In the genomic region with DNA sequence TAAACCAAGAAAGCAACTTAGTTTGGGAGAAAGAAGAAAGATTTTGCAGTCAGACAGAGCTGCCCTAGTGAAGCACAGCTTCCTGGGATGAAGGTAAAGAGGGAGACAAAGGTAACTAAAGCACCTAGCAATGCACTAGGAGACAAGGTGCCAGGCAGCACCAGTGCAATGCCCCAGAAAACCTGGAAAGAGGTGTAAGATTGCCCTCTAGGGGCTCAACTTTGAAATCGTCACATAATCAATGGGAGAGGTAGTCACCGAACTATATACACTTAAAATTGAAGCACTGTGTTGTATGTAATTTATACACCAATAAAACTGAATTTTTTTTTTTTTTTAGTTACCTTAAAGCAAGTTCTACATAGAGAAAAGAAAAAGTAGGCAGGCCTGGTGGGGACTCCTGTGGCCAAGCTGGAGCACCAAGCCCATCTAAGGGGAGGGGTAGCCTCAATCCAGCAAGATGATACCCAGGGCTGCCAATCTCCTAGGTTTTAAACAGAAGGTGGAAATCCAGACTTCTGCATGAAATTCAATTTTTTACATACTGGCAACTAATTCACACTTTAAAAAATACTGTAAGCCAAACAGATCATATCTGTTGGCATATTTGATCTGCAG, we compare ENCODE assay signal across 9 cellular contexts. TPM values are rescaled to one million over a fixed set of nuclear protein-coding genes. Genes with fewer than 3 reads are reported as not detected.
DNase-seq lines count a peak whose midpoint lies in the region; ATAC-seq, FAIRE-seq and TF ChIP-seq lines count a peak whose summit lies in the region.
"Had no signal": no experiment of that assay in that cellular context is flagged by ENCODE, and none has a peak within 500 bp of the region (broad histone marks: within the 10 kb centered on the region; RNA-seq: fewer than 3 reads in every experiment).

No MANE protein-coding gene starts in this region.

- H3K9me2 ChIP-seq in Loucy (replicated peaks; ENCODE audit: low read depth, low read length) = no peaks in the 10 kb centered on the region

- peaks cover 93% of the 10 kb centered on the region for H3K36me3 Mint-ChIP-seq in CD8-positive, alpha-beta T cell

- no peaks in the 10 kb centered on the region for H3K27me3 Mint-ChIP-seq in CD8-positive, alpha-beta T cell (ENCODE audit: low read depth)

- no peaks in the 10 kb centered on the region for H3K4me1 ChIP-seq in Loucy (ENCODE audit: insufficient read depth, low read length, poor library complexity, severe bottlenecking)
- peaks cover 0 to 11% (median 0%) of the 10 kb centered on the region in 9 donors for H3K4me1 ChIP-seq in heart right ventricle
- no peaks in the 10 kb centered on the region for H3K4me1 ChIP-seq in CD8-positive, alpha-beta T cell (ENCODE audit: insufficient read depth, low read length)

- H3K9me3 ChIP-seq in Loucy (ENCODE audit: insufficient read depth, low read depth, low read length) (no peaks in the 10 kb centered on the region), heart right ventricle (no peaks in the 10 kb centered on the region)
- no peaks in the 10 kb centered on the region for H3K9me3 ChIP-seq in CD8-positive, alpha-beta T cell (ENCODE audit: low read length)
- H3K9me3 ChIP-seq: neutrophil had no signal

- no peak overlapping the region for H3K27ac Mint-ChIP-seq in CD8-positive, alpha-beta T cell

- H3K4me3 ChIP-seq in GM06990 (replicated peaks; ENCODE audit: low read depth, low read length) (no peak overlapping the region), Loucy (ENCODE audit: low read length, poor library complexity, severe bottlenecking) (no peak overlapping the region), heart right ventricle (no peak overlapping the region)
- H3K4me3 ChIP-seq in CD8-positive, alpha-beta T cell (ENCODE audit: low read depth, low read length) = no peak overlapping the region

- H3F3A ChIP-seq in Loucy (ENCODE audit: low read depth) = no peaks in the 10 kb centered on the region

- no peak overlapping the region for H2AFZ ChIP-seq in Loucy (ENCODE audit: low read length)

- H3K4me1 Mint-ChIP-seq in CD8-positive, alpha-beta T cell (ENCODE audit: low read depth) = no peaks in the 10 kb centered on the region

- no peak overlapping the region for H3K4me2 ChIP-seq in Loucy (ENCODE audit: low read depth, low read length, poor library complexity, severe bottlenecking)

- no peaks in the 10 kb centered on the region for H3K79me2 ChIP-seq in Loucy (ENCODE audit: insufficient read depth, low read length)

- peak; percentile 41 for TF ChIP-seq CTCF in GM06990 (IDR thresholded peaks at IDR 0.05; ENCODE audit: insufficient read depth, low read length, poor library complexity, severe bottlenecking)
- TF ChIP-seq CTCF in Loucy (conservative IDR thresholded peaks at IDR 0.05; ENCODE audit: low read length) = peak; percentile 67
- peak in 7 of 9 donors; percentile 20 to 51 (median 36) for TF ChIP-seq CTCF in heart right ventricle (IDR thresholded peaks at IDR 0.05)
- TF ChIP-seq CTCF in CD8-positive, alpha-beta T cell (IDR thresholded peaks at IDR 0.05) = no peak

- H3K36me3 ChIP-seq in GM06990 (ENCODE audit: control insufficient read depth, insufficient read depth, low read length) = peaks cover 15% of the 10 kb centered on the region
- H3K36me3 ChIP-seq in Loucy (ENCODE audit: insufficient read depth, low read length) = peaks cover 97% of the 10 kb centered on the region
- peaks cover 2 to 93% (median 36%) of the 10 kb centered on the region in 9 donors for H3K36me3 ChIP-seq in heart right ventricle
- peaks cover 64% of the 10 kb centered on the region for H3K36me3 ChIP-seq in CD8-positive, alpha-beta T cell (ENCODE audit: insufficient read depth, low read length)

- no peaks in the 10 kb centered on the region for H3K9me3 Mint-ChIP-seq in CD8-positive, alpha-beta T cell

- ATAC-seq in heart right ventricle (peak in 5 of 8 donors; percentile 45 to 65 (median 55)), GM21381 (IDR thresholded peaks at IDR 0.05; ENCODE audit: unreplicated experiment) (no peak), GM18867 (IDR thresholded peaks at IDR 0.05; ENCODE audit: unreplicated experiment) (no peak)
- ATAC-seq in CD8-positive, alpha-beta T cell = no peak

- FAIRE-seq in urothelium cell line (lab: Jason Lieb, UNC) = no peak

- no peak overlapping the region for H3K27ac ChIP-seq in heart right ventricle
- no peak overlapping the region for H3K27ac ChIP-seq in CD8-positive, alpha-beta T cell (ENCODE audit: low read depth, low read length)
- H3K27ac ChIP-seq: neutrophil had no signal

- 70 to 88% methylated on average over 2 of the region's 2 CpGs for WGBS in heart right ventricle, 2 donors

- POLR2A ChIA-PET in CD8-positive, alpha-beta T cell (lab: Charles Lee) = interaction anchor here (0.5 kb wide), 1 partner anchor 1955 kb away, joined by 4 read pairs; no protein-coding TSS in a partner anchor

- CTCF ChIA-PET in CD8-positive, alpha-beta T cell (lab: Charles Lee) = interaction anchor here (0.9 to 1.0 kb wide), 2 partner anchors 10 to 13 kb away, joined by 3 read pairs; no protein-coding TSS in a partner anchor

- DNase-seq in GM06990 (ENCODE audit: extremely low read depth, insufficient read length) (no peak), SW480 (ENCODE audit: low spot score) (peak; percentile 69), heart right ventricle (no peak), urothelium cell line (ENCODE audit: low spot score) (peak; percentile 41)
- DNase-seq in CD8-positive, alpha-beta T cell = no peak

- intact Hi-C loops in heart right ventricle (cut with DNase I) = no loop called here
- intact Hi-C loops in CD8-positive, alpha-beta T cell (cut with DNase I, micrococcal nuclease) = no loop called here

- no peaks in the 10 kb centered on the region for H4K20me1 ChIP-seq in Loucy (ENCODE audit: insufficient read depth, low read length, poor library complexity, severe bottlenecking)

- H3K9ac ChIP-seq in Loucy (ENCODE audit: low read depth, low read length, poor library complexity, severe bottlenecking) = no peak overlapping the region

- no peak overlapping the region for H3K4me3 Mint-ChIP-seq in CD8-positive, alpha-beta T cell

- H3K27me3 ChIP-seq in GM06990 (replicated peaks; ENCODE audit: control insufficient read depth, insufficient read depth, low read length) = no peaks in the 10 kb centered on the region
- no peaks in the 10 kb centered on the region for H3K27me3 ChIP-seq in Loucy (ENCODE audit: insufficient read depth, low read length, poor library complexity, severe bottlenecking)
- no peaks in the 10 kb centered on the region for H3K27me3 ChIP-seq in heart right ventricle
- no peaks in the 10 kb centered on the region for H3K27me3 ChIP-seq in CD8-positive, alpha-beta T cell (ENCODE audit: insufficient read depth, low read length)
- H3K27me3 ChIP-seq: neutrophil had no signal

RNA-seq across cellular contexts. Expression of gene CDK5RAP2, which starts 48.2 kb away (rescaled TPM):
- total RNA-seq in heart right ventricle = 10 to 100 TPM; 37.9 to 80.1 (median 54.5) TPM
- 10 to 100 TPM; 21.6 to 53.0 TPM for polyA plus RNA-seq in heart right ventricle
- total RNA-seq in CD8-positive, alpha-beta T cell = 10 to 100 TPM; 52.1 to 55.2 TPM

Comparison
In these comparisons a context has a peak if more than half of its experiments do, and no peak if none do; other contexts are left out.
1. DNase-seq: peak in SW480 (single experiment) and urothelium cell line (single experiment); none in GM06990 (single experiment), heart right ventricle (0 of 2) and CD8-positive, alpha-beta T cell (0 of 7).
2. ATAC-seq: peak in heart right ventricle (5 of 8); none in GM21381 (single experiment), GM18867 (single experiment) and CD8-positive, alpha-beta T cell (single experiment).